Comparison of ENCODE assay signal across 10 cellular contexts in the genomic region with DNA sequence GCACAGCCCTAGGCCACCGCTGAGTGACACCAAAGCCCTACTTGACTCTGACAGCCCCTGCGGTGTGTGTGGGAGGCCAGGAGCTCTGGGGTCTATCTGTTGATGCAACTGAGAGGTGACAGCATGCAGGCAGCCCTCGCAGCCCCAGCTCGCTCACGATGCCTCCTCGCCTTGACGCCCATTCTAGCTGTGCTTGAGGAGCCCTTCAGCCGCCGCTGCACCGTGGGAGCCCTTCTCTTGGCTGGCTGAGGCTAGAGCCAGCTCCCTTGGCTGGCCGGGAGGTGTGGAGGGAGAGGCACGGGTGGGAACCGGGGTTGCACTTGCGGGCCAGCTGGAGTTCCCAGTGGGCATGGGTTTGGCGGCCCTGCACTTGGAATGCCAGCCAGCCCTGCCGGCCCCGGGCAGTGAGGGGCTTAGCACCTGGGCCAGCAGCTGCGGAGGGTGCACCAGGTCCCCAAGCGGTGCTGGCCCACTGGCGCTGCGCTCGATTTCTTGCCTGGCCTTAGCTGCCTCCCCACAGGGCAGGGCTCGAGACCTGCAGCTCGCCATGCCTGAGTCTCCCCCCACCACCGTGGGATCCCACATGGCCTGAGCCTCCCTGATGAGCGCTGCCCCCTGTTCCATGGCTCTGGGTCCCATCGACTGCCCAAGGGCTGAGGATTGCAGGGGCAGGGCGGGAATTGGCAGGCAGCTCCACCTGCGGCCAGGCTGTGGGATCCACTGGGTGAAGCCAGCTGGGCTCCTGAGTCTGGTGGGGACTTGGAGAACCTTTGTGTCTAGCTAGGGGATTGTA. TPM values are rescaled to one million over a fixed set of nuclear protein-coding genes. Genes with fewer than 3 reads are reported as not detected.
"Had no signal": no experiment of that assay in that cellular context is flagged by ENCODE, and none has a peak within 500 bp of the region (broad histone marks: within the 10 kb centered on the region; RNA-seq: fewer than 3 reads in every experiment).

No MANE protein-coding gene starts in this region.

- ATAC-seq: HCT116, HepG2 had no signal

- H3K36me3 ChIP-seq: HAP-1 had no signal

- DNase-seq: GM23248, GOT3, H7, HFFc6 had no signal

- H3K4me1 ChIP-seq: HAP-1 had no signal

- H3K27ac ChIP-seq: GM23248, HL-60 had no signal

- H3K4me3 ChIP-seq: GM23248, HAP-1 had no signal

- H3K9me3 ChIP-seq: HAP-1 had no signal

RNA-seq across cellular contexts. Expression of gene POM121L12, which starts 31.6 kb away (rescaled TPM):
- total RNA-seq: GM23248, H4, H7, HepG2, HFFc6, HT1080 had no signal
